ENCODE assay signal across 8 cellular contexts in the genomic region with DNA sequence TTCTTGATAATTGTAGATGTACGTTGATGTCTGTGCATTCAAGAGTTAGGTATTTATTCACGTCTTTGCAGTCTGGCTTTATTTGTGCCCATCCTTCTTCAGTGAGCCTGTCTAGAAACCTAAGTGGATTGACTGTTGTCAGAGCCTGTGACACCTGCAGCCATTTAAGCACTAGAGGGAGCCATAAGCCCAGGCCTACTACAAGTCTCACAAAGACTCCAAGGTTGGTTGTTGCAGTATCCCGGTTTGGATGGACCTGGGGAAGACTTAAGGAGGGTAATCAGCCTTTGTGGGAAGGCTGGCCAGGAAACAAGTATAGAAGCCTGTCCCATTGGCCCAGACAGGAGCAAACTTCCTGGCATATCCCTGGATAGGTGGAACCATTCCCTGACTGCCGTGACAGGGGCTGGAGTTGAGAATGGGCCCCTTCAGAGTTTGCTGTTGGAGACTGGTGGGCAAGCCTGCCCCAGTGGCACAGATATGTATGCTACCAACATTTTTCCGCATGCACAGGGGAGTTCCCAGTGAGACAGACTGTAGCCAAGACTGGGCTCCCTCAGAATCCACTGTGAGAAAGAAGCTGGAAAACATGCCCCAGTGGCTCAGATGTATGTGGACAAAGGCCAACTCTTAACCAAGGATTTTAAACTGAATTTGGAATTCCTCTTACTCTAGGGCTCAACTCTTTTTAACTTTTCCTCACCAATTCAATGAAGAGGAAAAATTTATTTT. TPM values are rescaled to one million over a fixed set of nuclear protein-coding genes. Genes with fewer than 3 reads are reported as not detected.
DNase-seq lines count a peak whose midpoint lies in the region; ATAC-seq and TF ChIP-seq lines count a peak whose summit lies in the region.

No MANE protein-coding gene starts in this region.

- no peak overlapping the region for H3K27ac Mint-ChIP-seq in activated naive CD4-positive, alpha-beta T cell treated with anti-CD3 and anti-CD28 coated beads for 36 hours
- no peak overlapping the region for H3K27ac Mint-ChIP-seq in activated naive CD4-positive, alpha-beta T cell treated with anti-CD3 and anti-CD28 coated beads, Interleukin-2, amount 10 ng/mL, durations not matched to agents 7 days and 5 days

- peak; percentile 24 for DNase-seq in activated naive CD4-positive, alpha-beta T cell treated with anti-CD3 and anti-CD28 coated beads for 36 hours
- DNase-seq in activated naive CD4-positive, alpha-beta T cell treated with anti-CD3 and anti-CD28 coated beads, Interleukin-2, amount 10 ng/mL, durations not matched to agents 7 days and 5 days = no peak
- peak; percentile 39 for DNase-seq in NCI-H128 (lab: John Stamatoyannopoulos, UW; ENCODE audit: unreplicated experiment)
- peak; percentile 57 for DNase-seq in foreskin melanocyte
- peak; percentile 23 for DNase-seq in skeletal muscle cell (ENCODE audit: low read depth)
- no peak for DNase-seq in GM19240 (ENCODE audit: insufficient read length, low spot score)

- CTCF ChIA-PET in activated naive CD4-positive, alpha-beta T cell treated with anti-CD3 and anti-CD28 coated beads for 36 hours (lab: Charles Lee) = interaction anchor here (1.1 kb wide), 1 partner anchor 272 kb away, joined by 3 read pairs; no protein-coding TSS in a partner anchor
- CTCF ChIA-PET in activated naive CD4-positive, alpha-beta T cell treated with anti-CD3 and anti-CD28 coated beads, Interleukin-2, amount 10 ng/mL, durations not matched to agents 7 days and 5 days (lab: Charles Lee) = no interaction called here

- no peaks in the 10 kb centered on the region for H3K36me3 Mint-ChIP-seq in activated naive CD4-positive, alpha-beta T cell treated with anti-CD3 and anti-CD28 coated beads for 36 hours (ENCODE audit: low read depth)
- no peaks in the 10 kb centered on the region for H3K36me3 Mint-ChIP-seq in activated naive CD4-positive, alpha-beta T cell treated with anti-CD3 and anti-CD28 coated beads, Interleukin-2, amount 10 ng/mL, durations not matched to agents 7 days and 5 days

- H3K9me3 Mint-ChIP-seq in activated naive CD4-positive, alpha-beta T cell treated with anti-CD3 and anti-CD28 coated beads for 36 hours = no peaks in the 10 kb centered on the region
- no peaks in the 10 kb centered on the region for H3K9me3 Mint-ChIP-seq in activated naive CD4-positive, alpha-beta T cell treated with anti-CD3 and anti-CD28 coated beads, Interleukin-2, amount 10 ng/mL, durations not matched to agents 7 days and 5 days

- no peaks in the 10 kb centered on the region for H3K4me1 Mint-ChIP-seq in activated naive CD4-positive, alpha-beta T cell treated with anti-CD3 and anti-CD28 coated beads for 36 hours (ENCODE audit: low read depth)
- H3K4me1 Mint-ChIP-seq in activated naive CD4-positive, alpha-beta T cell treated with anti-CD3 and anti-CD28 coated beads, Interleukin-2, amount 10 ng/mL, durations not matched to agents 7 days and 5 days = no peaks in the 10 kb centered on the region

- intact Hi-C loops in activated naive CD4-positive, alpha-beta T cell treated with anti-CD3 and anti-CD28 coated beads for 36 hours (cut with micrococcal nuclease) = loop anchor here (2.0 kb wide), 1 partner anchor 345 kb away; a partner anchor contains a TSS

- H3K27me3 Mint-ChIP-seq in activated naive CD4-positive, alpha-beta T cell treated with anti-CD3 and anti-CD28 coated beads for 36 hours (ENCODE audit: low read depth) = no peaks in the 10 kb centered on the region
- H3K27me3 Mint-ChIP-seq in activated naive CD4-positive, alpha-beta T cell treated with anti-CD3 and anti-CD28 coated beads, Interleukin-2, amount 10 ng/mL, durations not matched to agents 7 days and 5 days = no peaks in the 10 kb centered on the region

- no peak overlapping the region for H3K4me3 ChIP-seq in skeletal muscle cell (ENCODE audit: low read depth, low read length)

- H3K4me3 Mint-ChIP-seq in activated naive CD4-positive, alpha-beta T cell treated with anti-CD3 and anti-CD28 coated beads for 36 hours = no peak overlapping the region
- H3K4me3 Mint-ChIP-seq in activated naive CD4-positive, alpha-beta T cell treated with anti-CD3 and anti-CD28 coated beads, Interleukin-2, amount 10 ng/mL, durations not matched to agents 7 days and 5 days = no peak overlapping the region

- ATAC-seq in SK-N-SH treated with all-trans-retinoic acid at 6 μM for 48 hours (peak; percentile 49; the same call in 1 of the 3 replicates), GM21723 (IDR thresholded peaks at IDR 0.05; ENCODE audit: unreplicated experiment) (no peak)

TF ChIP-seq in SK-N-SH treated with all-trans-retinoic acid at 6 μM for 48 hours, 23 proteins besides CTCF, POLR2A, EP300 and RAD21:
- TF ChIP-seq ZNF70 (CRISPR knock-in tag; IDR thresholded peaks at IDR 0.05) (peak; percentile 35; the same call in 1 of the 2 replicates), ZFP3 (CRISPR knock-in tag; IDR thresholded peaks at IDR 0.05) (no peak), TCF4 (CRISPR knock-in tag; IDR thresholded peaks at IDR 0.05; ENCODE audit: borderline replicate concordance) (no peak), RARB (CRISPR knock-in tag; IDR thresholded peaks at IDR 0.05) (no peak)
- TF ChIP-seq, protein P1, sequence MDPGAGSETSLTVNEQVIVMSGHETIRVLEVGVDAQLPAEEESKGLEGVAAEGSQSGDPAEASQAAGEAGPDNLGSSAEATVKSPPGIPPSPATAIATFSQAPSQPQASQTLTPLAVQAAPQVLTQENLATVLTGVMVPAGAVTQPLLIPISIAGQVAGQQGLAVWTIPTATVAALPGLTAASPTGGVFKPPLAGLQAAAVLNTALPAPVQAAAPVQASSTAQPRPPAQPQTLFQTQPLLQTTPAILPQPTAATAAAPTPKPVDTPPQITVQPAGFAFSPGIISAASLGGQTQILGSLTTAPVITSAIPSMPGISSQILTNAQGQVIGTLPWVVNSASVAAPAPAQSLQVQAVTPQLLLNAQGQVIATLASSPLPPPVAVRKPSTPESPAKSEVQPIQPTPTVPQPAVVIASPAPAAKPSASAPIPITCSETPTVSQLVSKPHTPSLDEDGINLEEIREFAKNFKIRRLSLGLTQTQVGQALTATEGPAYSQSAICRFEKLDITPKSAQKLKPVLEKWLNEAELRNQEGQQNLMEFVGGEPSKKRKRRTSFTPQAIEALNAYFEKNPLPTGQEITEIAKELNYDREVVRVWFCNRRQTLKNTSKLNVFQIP (CRISPR knock-in tag; IDR thresholded peaks at IDR 0.05; ENCODE audit: borderline replicate concordance, low read depth) = no peak
- TF ChIP-seq, protein P2, sequence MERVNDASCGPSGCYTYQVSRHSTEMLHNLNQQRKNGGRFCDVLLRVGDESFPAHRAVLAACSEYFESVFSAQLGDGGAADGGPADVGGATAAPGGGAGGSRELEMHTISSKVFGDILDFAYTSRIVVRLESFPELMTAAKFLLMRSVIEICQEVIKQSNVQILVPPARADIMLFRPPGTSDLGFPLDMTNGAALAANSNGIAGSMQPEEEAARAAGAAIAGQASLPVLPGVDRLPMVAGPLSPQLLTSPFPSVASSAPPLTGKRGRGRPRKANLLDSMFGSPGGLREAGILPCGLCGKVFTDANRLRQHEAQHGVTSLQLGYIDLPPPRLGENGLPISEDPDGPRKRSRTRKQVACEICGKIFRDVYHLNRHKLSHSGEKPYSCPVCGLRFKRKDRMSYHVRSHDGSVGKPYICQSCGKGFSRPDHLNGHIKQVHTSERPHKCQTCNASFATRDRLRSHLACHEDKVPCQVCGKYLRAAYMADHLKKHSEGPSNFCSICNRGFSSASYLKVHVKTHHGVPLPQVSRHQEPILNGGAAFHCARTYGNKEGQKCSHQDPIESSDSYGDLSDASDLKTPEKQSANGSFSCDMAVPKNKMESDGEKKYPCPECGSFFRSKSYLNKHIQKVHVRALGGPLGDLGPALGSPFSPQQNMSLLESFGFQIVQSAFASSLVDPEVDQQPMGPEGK (CRISPR knock-in tag; IDR thresholded peaks at IDR 0.05; ENCODE audit: borderline replicate concordance) = no peak
TF ChIP-seq in SK-N-SH treated with all-trans-retinoic acid at 6 μM for 48 hours: peak in this region for 1.

RNA-seq across cellular contexts. Expression of a gene that starts 9.3 kb away (rescaled TPM):
- not detected for total RNA-seq in activated naive CD4-positive, alpha-beta T cell treated with anti-CD3 and anti-CD28 coated beads for 36 hours

Comparison
In these comparisons a context has a peak if more than half of its experiments do, and no peak if none do; other contexts are left out.
1. DNase-seq: peak in activated naive CD4-positive, alpha-beta T cell treated with anti-CD3 and anti-CD28 coated beads for 36 hours (single experiment), NCI-H128 (single experiment), foreskin melanocyte (single experiment) and skeletal muscle cell (single experiment); none in activated naive CD4-positive, alpha-beta T cell treated with anti-CD3 and anti-CD28 coated beads, Interleukin-2, amount 10 ng/mL, durations not matched to agents 7 days and 5 days (single experiment) and GM19240 (single experiment).